33 cellular contexts compared by ENCODE assay signal in the genomic region with DNA sequence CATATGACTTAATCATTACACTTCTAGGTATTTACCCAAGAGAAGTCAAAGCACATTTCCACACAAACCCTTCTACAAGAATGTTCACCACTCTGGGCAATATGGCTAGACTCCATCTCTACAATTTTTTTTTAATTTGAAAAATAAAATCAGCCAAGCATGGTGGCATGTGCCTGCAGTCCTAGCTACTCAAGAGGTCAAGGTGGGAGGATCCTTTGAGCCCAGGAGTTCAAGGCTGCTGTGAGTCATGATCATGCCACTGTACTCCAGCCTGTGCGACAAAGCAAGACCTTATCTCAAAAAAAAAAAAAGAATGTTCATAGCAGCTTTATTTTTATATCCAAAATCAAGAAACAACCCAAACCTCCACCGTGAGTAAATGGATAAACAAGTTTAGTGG.
"Had no signal": no experiment of that assay in that cellular context is flagged by ENCODE, and none has a peak within 500 bp of the region (broad histone marks: within the 10 kb centered on the region; RNA-seq: fewer than 3 reads in every experiment).

No MANE protein-coding gene starts in this region.

- ATAC-seq: activated CD4-positive, alpha-beta T cell treated with anti-CD3 and anti-CD28 coated beads for 36 hours; activated naive CD4-positive, alpha-beta T cell treated with anti-CD3 and anti-CD28 coated beads, Interleukin-2, amount 50 U/mL, for 72 hours; activated T-cell treated with anti-CD3 and anti-CD28 coated beads, Interleukin-2, amount 50 U/mL, for 72 hours; esophagus mucosa; T-helper 17 cell had no signal

- H3K36me3 ChIP-seq: brain microvascular endothelial cell, WERI-Rb-1 had no signal

- H3K27me3 ChIP-seq: brain microvascular endothelial cell had no signal

- H3K27ac Mint-ChIP-seq: activated CD4-positive, alpha-beta memory T cell treated with anti-CD3 and anti-CD28 coated beads, Interleukin-2, amount 10 ng/mL, durations not matched to agents 7 days and 5 days; activated CD4-positive, alpha-beta T cell treated with anti-CD3 and anti-CD28 coated beads for 36 hours; activated CD4-positive, alpha-beta T cell treated with anti-CD3 and anti-CD28 coated beads, Interleukin-2, amount 10 ng/mL, durations not matched to agents 24 days and 14 days; activated naive CD4-positive, alpha-beta T cell treated with anti-CD3 and anti-CD28 coated beads, Interleukin-2, amount 10 ng/mL, durations not matched to agents 7 days and 5 days; activated naive CD4-positive, alpha-beta T cell treated with anti-CD3 and anti-CD28 coated beads, Interleukin-2, amount 50 U/mL, for 72 hours; activated naive CD8-positive, alpha-beta T cell treated with anti-CD3 and anti-CD28 coated beads, Interleukin-2, amount 10 ng/mL, durations not matched to agents 7 days and 5 days; activated T-cell treated with anti-CD3 and anti-CD28 coated beads, Interleukin-2, amount 50 U/mL, for 24 hours; activated T-cell treated with anti-CD3 and anti-CD28 coated beads, Interleukin-2, amount 50 U/mL, for 72 hours; T-helper 17 cell; T-helper 2 cell treated with Interferon-gamma antibody and Interleukin-4, amounts not matched to agents 5 μg/mL and 100 μg/mL, for 36 hours had no signal

- H3K27ac ChIP-seq: brain microvascular endothelial cell, epithelial cell of prostate, WERI-Rb-1 had no signal

- H3K36me3 Mint-ChIP-seq: activated naive CD4-positive, alpha-beta T cell treated with anti-CD3 and anti-CD28 coated beads, Interleukin-2, amount 10 ng/mL, durations not matched to agents 7 days and 5 days; activated naive CD4-positive, alpha-beta T cell treated with anti-CD3 and anti-CD28 coated beads, Interleukin-2, amount 50 U/mL, for 72 hours; activated naive CD8-positive, alpha-beta T cell treated with anti-CD3 and anti-CD28 coated beads, Interleukin-2, amount 10 ng/mL, durations not matched to agents 7 days and 5 days had no signal

- DNase-seq: activated CD4-positive, alpha-beta memory T cell treated with anti-CD3 and anti-CD28 coated beads, Interleukin-2, amount 10 ng/mL, durations not matched to agents 7 days and 5 days; activated CD4-positive, alpha-beta T cell treated with anti-CD3 and anti-CD28 coated beads for 36 hours; activated CD4-positive, alpha-beta T cell treated with anti-CD3 and anti-CD28 coated beads, Interleukin-2, amount 10 ng/mL, durations not matched to agents 24 days and 14 days; activated CD4-positive, CD25-positive, alpha-beta regulatory T cell; activated CD4-positive, CD25-positive, alpha-beta regulatory T cell treated with anti-CD3 and anti-CD28 coated beads, Interleukin-2, amount 50 U/mL, for 72 hours; activated CD8-positive, alpha-beta memory T cell treated with anti-CD3 and anti-CD28 coated beads, Interleukin-2, amount 50 U/mL, for 48 hours; activated gamma-delta T cell; activated naive CD4-positive, alpha-beta T cell; activated naive CD4-positive, alpha-beta T cell treated with anti-CD3 and anti-CD28 coated beads, Interleukin-2, amount 10 ng/mL, durations not matched to agents 7 days and 5 days; activated naive CD8-positive, alpha-beta T cell treated with anti-CD3 and anti-CD28 coated beads, Interleukin-2, amount 10 ng/mL, durations not matched to agents 7 days and 5 days; activated T-cell treated with anti-CD3 and anti-CD28 coated beads for 4 hours; activated T-cell treated with anti-CD3 and anti-CD28 coated beads, Interleukin-2, amount 50 U/mL, for 24 hours; activated T-cell treated with anti-CD3 and anti-CD28 coated beads, Interleukin-2, amount 50 U/mL, for 72 hours; amniotic stem cell; anterior cingulate cortex; brain microvascular endothelial cell; cortex of kidney; effector CD8-positive, alpha-beta T cell; foreskin fibroblast; head of caudate nucleus; T-helper 1 cell; T-helper 17 cell; T1000; WERI-Rb-1 had no signal

- H3K9me3 Mint-ChIP-seq: activated CD4-positive, alpha-beta memory T cell treated with anti-CD3 and anti-CD28 coated beads, Interleukin-2, amount 10 ng/mL, durations not matched to agents 7 days and 5 days; activated CD4-positive, alpha-beta T cell treated with anti-CD3 and anti-CD28 coated beads, Interleukin-2, amount 10 ng/mL, durations not matched to agents 24 days and 14 days; activated naive CD4-positive, alpha-beta T cell treated with anti-CD3 and anti-CD28 coated beads, Interleukin-2, amount 10 ng/mL, durations not matched to agents 7 days and 5 days; activated naive CD4-positive, alpha-beta T cell treated with anti-CD3 and anti-CD28 coated beads, Interleukin-2, amount 50 U/mL, for 72 hours; activated naive CD8-positive, alpha-beta T cell treated with anti-CD3 and anti-CD28 coated beads, Interleukin-2, amount 10 ng/mL, durations not matched to agents 7 days and 5 days; activated T-cell treated with anti-CD3 and anti-CD28 coated beads, Interleukin-2, amount 50 U/mL, for 24 hours; activated T-cell treated with anti-CD3 and anti-CD28 coated beads, Interleukin-2, amount 50 U/mL, for 72 hours; central memory CD8-positive, alpha-beta T cell; T-helper 2 cell treated with Interferon-gamma antibody and Interleukin-4, amounts not matched to agents 5 μg/mL and 100 μg/mL, for 36 hours had no signal

- H3K27me3 Mint-ChIP-seq: activated CD4-positive, alpha-beta memory T cell treated with anti-CD3 and anti-CD28 coated beads, Interleukin-2, amount 10 ng/mL, durations not matched to agents 7 days and 5 days; activated CD4-positive, alpha-beta T cell treated with anti-CD3 and anti-CD28 coated beads for 36 hours; activated naive CD4-positive, alpha-beta T cell treated with anti-CD3 and anti-CD28 coated beads, Interleukin-2, amount 10 ng/mL, durations not matched to agents 7 days and 5 days; activated naive CD8-positive, alpha-beta T cell treated with anti-CD3 and anti-CD28 coated beads, Interleukin-2, amount 10 ng/mL, durations not matched to agents 7 days and 5 days; central memory CD8-positive, alpha-beta T cell; T-helper 17 cell had no signal

- FAIRE-seq: bronchial epithelial cell, endometrium, endothelial cell of umbilical vein, frontal cortex had no signal

- H3K4me1 Mint-ChIP-seq: activated CD4-positive, alpha-beta memory T cell treated with anti-CD3 and anti-CD28 coated beads, Interleukin-2, amount 10 ng/mL, durations not matched to agents 7 days and 5 days; activated CD4-positive, alpha-beta T cell treated with anti-CD3 and anti-CD28 coated beads for 36 hours; activated CD4-positive, alpha-beta T cell treated with anti-CD3 and anti-CD28 coated beads, Interleukin-2, amount 10 ng/mL, durations not matched to agents 24 days and 14 days; activated naive CD4-positive, alpha-beta T cell treated with anti-CD3 and anti-CD28 coated beads, Interleukin-2, amount 10 ng/mL, durations not matched to agents 7 days and 5 days; activated naive CD8-positive, alpha-beta T cell treated with anti-CD3 and anti-CD28 coated beads, Interleukin-2, amount 10 ng/mL, durations not matched to agents 7 days and 5 days; central memory CD8-positive, alpha-beta T cell; T-helper 17 cell had no signal

- H3K4me3 Mint-ChIP-seq: activated CD4-positive, alpha-beta memory T cell treated with anti-CD3 and anti-CD28 coated beads, Interleukin-2, amount 10 ng/mL, durations not matched to agents 7 days and 5 days; activated CD4-positive, alpha-beta T cell treated with anti-CD3 and anti-CD28 coated beads for 36 hours; activated CD4-positive, alpha-beta T cell treated with anti-CD3 and anti-CD28 coated beads, Interleukin-2, amount 10 ng/mL, durations not matched to agents 24 days and 14 days; activated naive CD4-positive, alpha-beta T cell treated with anti-CD3 and anti-CD28 coated beads, Interleukin-2, amount 10 ng/mL, durations not matched to agents 7 days and 5 days; activated naive CD8-positive, alpha-beta T cell treated with anti-CD3 and anti-CD28 coated beads, Interleukin-2, amount 10 ng/mL, durations not matched to agents 7 days and 5 days; activated T-cell treated with anti-CD3 and anti-CD28 coated beads, Interleukin-2, amount 50 U/mL, for 24 hours; activated T-cell treated with anti-CD3 and anti-CD28 coated beads, Interleukin-2, amount 50 U/mL, for 72 hours; central memory CD8-positive, alpha-beta T cell; T-helper 17 cell; T-helper 2 cell treated with Interferon-gamma antibody and Interleukin-4, amounts not matched to agents 5 μg/mL and 100 μg/mL, for 36 hours had no signal
